In genomic region chr2:147101906-147102790, GRCh38 we compare ENCODE assay signal across 5 cellular contexts.
"Had no signal": no experiment of that assay in that cellular context is flagged by ENCODE, and none has a peak within 500 bp of the region (broad histone marks: within the 10 kb centered on the region; RNA-seq: fewer than 3 reads in every experiment).

No MANE protein-coding gene starts in this region.

- H3K36me3 ChIP-seq: HAP-1 had no signal

- H3K4me3 ChIP-seq: GM23248, HAP-1 had no signal

- H3K27ac ChIP-seq: GM23248 had no signal

- DNase-seq: GM23248, GOT3, H7, IMR-90 had no signal

- H3K9me3 ChIP-seq: HAP-1 had no signal
